In genomic region chr21:44338971-44339910, GRCh38 we compare ENCODE assay signal across 1 cellular context.
TF ChIP-seq lines count a peak whose summit lies in the region.

Gene CFAP410 (minus strand): TSS chr21:44339390. CDS start chr21:44339194, 196 bp downstream.

TF ChIP-seq in HepG2, 621 proteins besides CTCF, POLR2A, EP300 and RAD21 (continued from another document and continues in another):
- TF ChIP-seq, protein P1, sequence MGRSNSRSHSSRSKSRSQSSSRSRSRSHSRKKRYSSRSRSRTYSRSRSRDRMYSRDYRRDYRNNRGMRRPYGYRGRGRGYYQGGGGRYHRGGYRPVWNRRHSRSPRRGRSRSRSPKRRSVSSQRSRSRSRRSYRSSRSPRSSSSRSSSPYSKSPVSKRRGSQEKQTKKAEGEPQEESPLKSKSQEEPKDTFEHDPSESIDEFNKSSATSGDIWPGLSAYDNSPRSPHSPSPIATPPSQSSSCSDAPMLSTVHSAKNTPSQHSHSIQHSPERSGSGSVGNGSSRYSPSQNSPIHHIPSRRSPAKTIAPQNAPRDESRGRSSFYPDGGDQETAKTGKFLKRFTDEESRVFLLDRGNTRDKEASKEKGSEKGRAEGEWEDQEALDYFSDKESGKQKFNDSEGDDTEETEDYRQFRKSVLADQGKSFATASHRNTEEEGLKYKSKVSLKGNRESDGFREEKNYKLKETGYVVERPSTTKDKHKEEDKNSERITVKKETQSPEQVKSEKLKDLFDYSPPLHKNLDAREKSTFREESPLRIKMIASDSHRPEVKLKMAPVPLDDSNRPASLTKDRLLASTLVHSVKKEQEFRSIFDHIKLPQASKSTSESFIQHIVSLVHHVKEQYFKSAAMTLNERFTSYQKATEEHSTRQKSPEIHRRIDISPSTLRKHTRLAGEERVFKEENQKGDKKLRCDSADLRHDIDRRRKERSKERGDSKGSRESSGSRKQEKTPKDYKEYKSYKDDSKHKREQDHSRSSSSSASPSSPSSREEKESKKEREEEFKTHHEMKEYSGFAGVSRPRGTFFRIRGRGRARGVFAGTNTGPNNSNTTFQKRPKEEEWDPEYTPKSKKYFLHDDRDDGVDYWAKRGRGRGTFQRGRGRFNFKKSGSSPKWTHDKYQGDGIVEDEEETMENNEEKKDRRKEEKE (IDR thresholded peaks at IDR 0.05): no peak
- TF ChIP-seq, protein P2, sequence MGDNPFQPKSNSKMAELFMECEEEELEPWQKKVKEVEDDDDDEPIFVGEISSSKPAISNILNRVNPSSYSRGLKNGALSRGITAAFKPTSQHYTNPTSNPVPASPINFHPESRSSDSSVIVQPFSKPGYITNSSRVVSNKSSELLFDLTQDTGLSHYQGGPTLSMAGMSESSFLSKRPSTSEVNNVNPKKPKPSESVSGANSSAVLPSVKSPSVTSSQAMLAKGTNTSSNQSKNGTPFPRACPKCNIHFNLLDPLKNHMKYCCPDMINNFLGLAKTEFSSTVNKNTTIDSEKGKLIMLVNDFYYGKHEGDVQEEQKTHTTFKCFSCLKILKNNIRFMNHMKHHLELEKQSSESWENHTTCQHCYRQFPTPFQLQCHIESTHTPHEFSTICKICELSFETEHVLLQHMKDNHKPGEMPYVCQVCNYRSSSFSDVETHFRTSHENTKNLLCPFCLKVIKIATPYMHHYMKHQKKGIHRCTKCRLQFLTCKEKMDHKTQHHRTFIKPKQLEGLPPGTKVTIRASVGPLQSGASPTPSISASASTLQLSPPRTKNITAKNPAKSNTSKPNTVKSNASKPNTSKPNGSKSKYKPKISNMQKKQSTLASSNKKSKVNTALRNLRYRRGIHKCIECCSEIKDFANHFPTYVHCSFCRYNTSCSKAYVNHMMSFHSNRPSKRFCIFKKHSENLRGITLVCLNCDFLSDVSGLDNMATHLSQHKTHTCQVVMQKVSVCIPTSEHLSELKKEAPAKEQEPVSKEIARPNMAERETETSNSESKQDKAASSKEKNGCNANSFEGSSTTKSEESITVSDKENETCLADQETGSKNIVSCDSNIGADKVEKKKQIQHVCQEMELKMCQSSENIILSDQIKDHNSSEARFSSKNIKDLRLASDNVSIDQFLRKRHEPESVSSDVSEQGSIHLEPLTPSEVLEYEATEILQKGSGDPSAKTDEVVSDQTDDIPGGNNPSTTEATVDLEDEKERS (CRISPR knock-in tag; IDR thresholded peaks at IDR 0.05): no peak
- TF ChIP-seq ZNF776 (CRISPR knock-in tag; IDR thresholded peaks at IDR 0.05) (peak; percentile 87; the same call in 1 of the 2 replicates), ZNF205 (CRISPR knock-in tag; IDR thresholded peaks at IDR 0.05) (no peak), ZNF234 (CRISPR knock-in tag; conservative IDR thresholded peaks at IDR 0.05) (no peak), ZBTB21 (CRISPR knock-in tag; IDR thresholded peaks at IDR 0.05) (no peak), ZNF34 (CRISPR knock-in tag; IDR thresholded peaks at IDR 0.05; ENCODE audit: borderline replicate concordance) (0 out of 2 replicates have a peak, but pooled peaks have one; percentile 66), PITX1 (CRISPR knock-in tag; IDR thresholded peaks at IDR 0.05) (no peak), REST (IDR thresholded peaks at IDR 0.05; ENCODE audit: borderline replicate concordance in 1 of 2, low read depth in 1 of 2, low read length in 2 of 2) (no peak), EED (CRISPR knock-in tag; IDR thresholded peaks at IDR 0.05) (peak; percentile 70; the same call in 1 of the 2 replicates), ZNF121 (CRISPR knock-in tag; IDR thresholded peaks at IDR 0.05) (no peak), NFKB2 (CRISPR knock-in tag; IDR thresholded peaks at IDR 0.05; ENCODE audit: borderline replicate concordance) (no peak; the same call in 1 of the 2 replicates), NAIF1 (CRISPR knock-in tag; IDR thresholded peaks at IDR 0.05; ENCODE audit: borderline replicate concordance) (no peak), CREM (IDR thresholded peaks at IDR 0.05) (peak; percentile 98), CREM (CRISPR knock-in tag; IDR thresholded peaks at IDR 0.05) (peak; percentile 96), ZFP36 (IDR thresholded peaks at IDR 0.05; ENCODE audit: borderline replicate concordance, low read depth, low read length, partially characterized antibody) (no peak), FIP1L1 (IDR thresholded peaks at IDR 0.05; ENCODE audit: borderline replicate concordance, insufficient read depth, low read depth, low read length) (no peak; the same call in 1 of the 2 replicates), ZFP36L2 (CRISPR knock-in tag; IDR thresholded peaks at IDR 0.05) (no peak), NFATC3 (CRISPR knock-in tag; IDR thresholded peaks at IDR 0.05) (no peak), TP53 (CRISPR knock-in tag; conservative IDR thresholded peaks at IDR 0.05) (no peak), KAT7 (CRISPR knock-in tag; IDR thresholded peaks at IDR 0.05; ENCODE audit: borderline replicate concordance) (peak; percentile 78; the same call in 1 of the 2 replicates), SP2 (CRISPR knock-in tag; IDR thresholded peaks at IDR 0.05) (peak; percentile 68), ZNF766 (CRISPR knock-in tag; IDR thresholded peaks at IDR 0.05; ENCODE audit: borderline replicate concordance) (peak; percentile 80; the same call in 1 of the 2 replicates), ZNF678 (CRISPR knock-in tag; IDR thresholded peaks at IDR 0.05) (no peak), ZSCAN12 (CRISPR knock-in tag; IDR thresholded peaks at IDR 0.05) (0 out of 2 replicates have a peak, but pooled peaks have one; percentile 54), MYNN (CRISPR knock-in tag; IDR thresholded peaks at IDR 0.05; ENCODE audit: low read depth) (no peak), ZNF607 (CRISPR knock-in tag; IDR thresholded peaks at IDR 0.05; ENCODE audit: borderline replicate concordance) (peak; percentile 64), KDM2A (CRISPR knock-in tag; IDR thresholded peaks at IDR 0.05; ENCODE audit: borderline replicate concordance, low read depth) (peak; percentile 95), ZMYM3 (CRISPR knock-in tag; IDR thresholded peaks at IDR 0.05) (no peak), KLF6 (CRISPR knock-in tag; IDR thresholded peaks at IDR 0.05) (no peak), FOXP1 (IDR thresholded peaks at IDR 0.05) (no peak), FOXP1 (CRISPR knock-in tag; IDR thresholded peaks at IDR 0.05) (no peak), ZHX2 (IDR thresholded peaks at IDR 0.05; ENCODE audit: low read depth) (peak; percentile 86), ZHX2 (CRISPR knock-in tag; IDR thresholded peaks at IDR 0.05; ENCODE audit: borderline replicate concordance) (peak; percentile 37; the same call in 1 of the 2 replicates), ZNF225 (CRISPR knock-in tag; IDR thresholded peaks at IDR 0.05) (0 out of 2 replicates have a peak, but pooled peaks have one; percentile 52), SAP130 (CRISPR knock-in tag; IDR thresholded peaks at IDR 0.05; ENCODE audit: low read depth) (peak; percentile 99), CHD4 (IDR thresholded peaks at IDR 0.05; ENCODE audit: borderline replicate concordance, low read length) (no peak), ZNF337 (CRISPR knock-in tag; IDR thresholded peaks at IDR 0.05; ENCODE audit: borderline replicate concordance, low read depth) (0 out of 2 replicates have a peak, but pooled peaks have one; percentile 43), MEIS2 (CRISPR knock-in tag; IDR thresholded peaks at IDR 0.05) (peak; percentile 60; the same call in 1 of the 2 replicates)
- TF ChIP-seq, protein P3, sequence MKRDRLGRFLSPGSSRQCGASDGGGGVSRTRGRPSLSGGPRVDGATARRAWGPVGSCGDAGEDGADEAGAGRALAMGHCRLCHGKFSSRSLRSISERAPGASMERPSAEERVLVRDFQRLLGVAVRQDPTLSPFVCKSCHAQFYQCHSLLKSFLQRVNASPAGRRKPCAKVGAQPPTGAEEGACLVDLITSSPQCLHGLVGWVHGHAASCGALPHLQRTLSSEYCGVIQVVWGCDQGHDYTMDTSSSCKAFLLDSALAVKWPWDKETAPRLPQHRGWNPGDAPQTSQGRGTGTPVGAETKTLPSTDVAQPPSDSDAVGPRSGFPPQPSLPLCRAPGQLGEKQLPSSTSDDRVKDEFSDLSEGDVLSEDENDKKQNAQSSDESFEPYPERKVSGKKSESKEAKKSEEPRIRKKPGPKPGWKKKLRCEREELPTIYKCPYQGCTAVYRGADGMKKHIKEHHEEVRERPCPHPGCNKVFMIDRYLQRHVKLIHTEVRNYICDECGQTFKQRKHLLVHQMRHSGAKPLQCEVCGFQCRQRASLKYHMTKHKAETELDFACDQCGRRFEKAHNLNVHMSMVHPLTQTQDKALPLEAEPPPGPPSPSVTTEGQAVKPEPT (CRISPR knock-in tag; IDR thresholded peaks at IDR 0.05; ENCODE audit: low read depth): peak; percentile 68; the same call in 1 of the 2 replicates
- TF ChIP-seq, protein P4, sequence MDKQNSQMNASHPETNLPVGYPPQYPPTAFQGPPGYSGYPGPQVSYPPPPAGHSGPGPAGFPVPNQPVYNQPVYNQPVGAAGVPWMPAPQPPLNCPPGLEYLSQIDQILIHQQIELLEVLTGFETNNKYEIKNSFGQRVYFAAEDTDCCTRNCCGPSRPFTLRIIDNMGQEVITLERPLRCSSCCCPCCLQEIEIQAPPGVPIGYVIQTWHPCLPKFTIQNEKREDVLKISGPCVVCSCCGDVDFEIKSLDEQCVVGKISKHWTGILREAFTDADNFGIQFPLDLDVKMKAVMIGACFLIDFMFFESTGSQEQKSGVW (CRISPR knock-in tag; IDR thresholded peaks at IDR 0.05; ENCODE audit: borderline replicate concordance): no peak
